18 cellular contexts compared by ENCODE assay signal in genomic region chr1:229619614-229620013, GRCh38. TPM values are rescaled to one million over a fixed set of nuclear protein-coding genes. Genes with fewer than 3 reads are reported as not detected.
DNase-seq lines count a peak whose midpoint lies in the region; ATAC-seq and TF ChIP-seq lines count a peak whose summit lies in the region.
"Had no signal": no experiment of that assay in that cellular context is flagged by ENCODE, and none has a peak within 500 bp of the region (broad histone marks: within the 10 kb centered on the region; RNA-seq: fewer than 3 reads in every experiment).

No MANE protein-coding gene starts in this region.

- peaks cover 72% of the 10 kb centered on the region for H3K4me1 Mint-ChIP-seq in activated naive CD4-positive, alpha-beta T cell treated with anti-CD3 and anti-CD28 coated beads, Interleukin-2, amount 50 U/mL, for 24 hours
- peaks cover 54% of the 10 kb centered on the region for H3K4me1 Mint-ChIP-seq in activated naive CD4-positive, alpha-beta T cell treated with anti-CD3 and anti-CD28 coated beads for 36 hours (ENCODE audit: low read depth)
- H3K4me1 Mint-ChIP-seq in activated naive CD8-positive, alpha-beta T cell treated with anti-CD3 and anti-CD28 coated beads, Interleukin-2, amount 50 U/mL, for 24 hours: peaks cover 53% of the 10 kb centered on the region

- no peaks in the 10 kb centered on the region for H3K27me3 Mint-ChIP-seq in activated naive CD4-positive, alpha-beta T cell treated with anti-CD3 and anti-CD28 coated beads, Interleukin-2, amount 50 U/mL, for 24 hours
- no peaks in the 10 kb centered on the region for H3K27me3 Mint-ChIP-seq in activated naive CD4-positive, alpha-beta T cell treated with anti-CD3 and anti-CD28 coated beads for 36 hours (ENCODE audit: low read depth)
- H3K27me3 Mint-ChIP-seq in activated naive CD8-positive, alpha-beta T cell treated with anti-CD3 and anti-CD28 coated beads, Interleukin-2, amount 50 U/mL, for 24 hours: no peaks in the 10 kb centered on the region

- CTCF ChIA-PET in activated naive CD4-positive, alpha-beta T cell treated with anti-CD3 and anti-CD28 coated beads for 36 hours (lab: Charles Lee): interaction anchor here (0.6 to 1.3 kb wide), 2 partner anchors 9 to 14 kb away, joined by 3 to 4 read pairs; no protein-coding TSS in a partner anchor
- CTCF ChIA-PET in IMR-90 (lab: Yijun Ruan, JAX): no interaction called here

- no peak overlapping the region for H3K27ac ChIP-seq in IMR-90 (ENCODE audit: insufficient read depth, low read length)
- no peak overlapping the region for H3K27ac ChIP-seq in trophoblast cell (ENCODE audit: low read depth, low read length)
- H3K27ac ChIP-seq: HL-60, Peyer's patch had no signal

- peak overlapping the region; percentile 45 for H3K4me3 Mint-ChIP-seq in activated naive CD4-positive, alpha-beta T cell treated with anti-CD3 and anti-CD28 coated beads, Interleukin-2, amount 50 U/mL, for 24 hours
- H3K4me3 Mint-ChIP-seq in activated naive CD4-positive, alpha-beta T cell treated with anti-CD3 and anti-CD28 coated beads for 36 hours: no peak overlapping the region
- no peak overlapping the region for H3K4me3 Mint-ChIP-seq in activated naive CD8-positive, alpha-beta T cell treated with anti-CD3 and anti-CD28 coated beads, Interleukin-2, amount 50 U/mL, for 24 hours
- H3K4me3 Mint-ChIP-seq: CD14-positive monocyte had no signal

- H3K4me2 ChIP-seq in IMR-90 (ENCODE audit: low read depth, low read length): no peak overlapping the region
- no peak overlapping the region for H3K4me2 ChIP-seq in trophoblast cell (ENCODE audit: low read length)

- no peak for TF ChIP-seq RAD21 in IMR-90 (IDR thresholded peaks at IDR 0.05; ENCODE audit: low read length)

- H3K9me3 ChIP-seq in IMR-90 (ENCODE audit: control insufficient read depth, insufficient read depth, low read length): no peaks in the 10 kb centered on the region
- H3K9me3 ChIP-seq in trophoblast cell (ENCODE audit: insufficient read depth, low read depth, low read length): no peaks in the 10 kb centered on the region
- H3K9me3 ChIP-seq: Peyer's patch had no signal

- 79% methylated on average over 3 of the region's 5 CpGs; no CpG with 5 or more reads in 1 of the 2 experiments for whole genome bisulfite sequencing in IMR-90 (ENCODE audit: extremely low coverage in 2 of 2, insufficient read length in 1 of 2), 2 experiments
- WGBS in trophoblast cell (ENCODE audit: extremely low coverage, insufficient coverage, insufficient read length): no CpG with 5 or more reads among the region's 5 CpGs

- peaks cover under 1% of the 10 kb centered on the region for H3K4me1 ChIP-seq in IMR-90 (ENCODE audit: control insufficient read depth, insufficient read depth, low read length)
- peaks cover under 1 to 2% of the 10 kb centered on the region in 2 experiments for H3K4me1 ChIP-seq in trophoblast cell (ENCODE audit: control insufficient read depth in 1 of 2, insufficient read depth in 2 of 2, low read length in 2 of 2)

- H3K4me3 ChIP-seq in IMR-90 (ENCODE audit: insufficient read depth, low read depth, low read length) (no peak overlapping the region), trophoblast cell (ENCODE audit: low read depth, low read length) (no peak overlapping the region)
- H3K4me3 ChIP-seq: Peyer's patch had no signal

- H2BK20ac ChIP-seq in IMR-90 (ENCODE audit: low read depth, low read length): no peak overlapping the region

- no peak overlapping the region for H3K23ac ChIP-seq in IMR-90 (ENCODE audit: low read depth, low read length)
- H3K23ac ChIP-seq in trophoblast cell (ENCODE audit: low read length): no peak overlapping the region

- H3K27me3 ChIP-seq in IMR-90 (ENCODE audit: control insufficient read depth, insufficient read depth, low read length): no peaks in the 10 kb centered on the region
- H3K27me3 ChIP-seq in trophoblast cell (ENCODE audit: insufficient read depth, low read length): no peaks in the 10 kb centered on the region
- H3K27me3 ChIP-seq: Peyer's patch had no signal

- H3K79me2 ChIP-seq in trophoblast cell (ENCODE audit: control insufficient read depth, insufficient read depth, low read length, poor library complexity): peaks cover 7% of the 10 kb centered on the region

- no peak overlapping the region for H3K56ac ChIP-seq in IMR-90 (ENCODE audit: extremely low read depth, insufficient read depth, low read length)

- H4K91ac ChIP-seq in IMR-90 (ENCODE audit: insufficient read depth, low read depth, low read length) (no peak overlapping the region), trophoblast cell (ENCODE audit: low read depth, low read length) (no peak overlapping the region)

- H2BK12ac ChIP-seq in trophoblast cell (ENCODE audit: low read length): no peak overlapping the region

- no peak overlapping the region for H4K12ac ChIP-seq in trophoblast cell (ENCODE audit: low read depth, low read length)

- H3K36me3 Mint-ChIP-seq in activated naive CD4-positive, alpha-beta T cell treated with anti-CD3 and anti-CD28 coated beads, Interleukin-2, amount 50 U/mL, for 24 hours: peaks cover 3% of the 10 kb centered on the region
- no peaks in the 10 kb centered on the region for H3K36me3 Mint-ChIP-seq in activated naive CD4-positive, alpha-beta T cell treated with anti-CD3 and anti-CD28 coated beads for 36 hours (ENCODE audit: low read depth)
- peaks cover 9% of the 10 kb centered on the region for H3K36me3 Mint-ChIP-seq in activated naive CD8-positive, alpha-beta T cell treated with anti-CD3 and anti-CD28 coated beads, Interleukin-2, amount 50 U/mL, for 24 hours (ENCODE audit: low read depth)

- H3K9me1 ChIP-seq in IMR-90 (ENCODE audit: insufficient read depth, low read length): peaks cover 12% of the 10 kb centered on the region

- H2AK5ac ChIP-seq in IMR-90 (ENCODE audit: low read depth, low read length): no peak overlapping the region
- no peak overlapping the region for H2AK5ac ChIP-seq in trophoblast cell (ENCODE audit: low read length)

- H2AFZ ChIP-seq in IMR-90 (replicated peaks; ENCODE audit: low read length, poor library complexity) (no peak overlapping the region), trophoblast cell (ENCODE audit: insufficient read depth, low read length, poor library complexity) (no peak overlapping the region)

- H3K9me3 Mint-ChIP-seq in activated naive CD4-positive, alpha-beta T cell treated with anti-CD3 and anti-CD28 coated beads, Interleukin-2, amount 50 U/mL, for 24 hours: no peaks in the 10 kb centered on the region
- no peaks in the 10 kb centered on the region for H3K9me3 Mint-ChIP-seq in activated naive CD4-positive, alpha-beta T cell treated with anti-CD3 and anti-CD28 coated beads for 36 hours
- H3K9me3 Mint-ChIP-seq in activated naive CD8-positive, alpha-beta T cell treated with anti-CD3 and anti-CD28 coated beads, Interleukin-2, amount 50 U/mL, for 24 hours: no peaks in the 10 kb centered on the region
- H3K9me3 Mint-ChIP-seq: CD14-positive monocyte had no signal

- in situ Hi-C loops in IMR-90 (cut with MboI; ENCODE audit: low sequenced_read_pairs): no loop called here

- H3K18ac ChIP-seq in IMR-90 (ENCODE audit: low read depth, low read length) (no peak overlapping the region), trophoblast cell (ENCODE audit: low read length) (no peak overlapping the region)

- no peak overlapping the region for H2BK5ac ChIP-seq in IMR-90 (ENCODE audit: low read depth, low read length, poor library complexity, severe bottlenecking)
- no peak overlapping the region for H2BK5ac ChIP-seq in trophoblast cell (ENCODE audit: low read depth, low read length, poor library complexity)

- H2BK120ac ChIP-seq in IMR-90 (ENCODE audit: low read depth, low read length): no peak overlapping the region
- no peak overlapping the region for H2BK120ac ChIP-seq in trophoblast cell (ENCODE audit: insufficient read depth, low read length, poor library complexity)

- dilution Hi-C loops in IMR-90 (cut with HindIII; ENCODE audit: low sequenced_read_pairs, unreplicated experiment): no loop called here

- H4K8ac ChIP-seq in IMR-90 (ENCODE audit: low read depth in 2 of 2, low read length in 2 of 2) (no peak overlapping the region), trophoblast cell (ENCODE audit: low read depth, low read length) (no peak overlapping the region)

- POLR2A ChIA-PET in IMR-90 (lab: Charles Lee; ENCODE audit: unreplicated experiment): no interaction called here

- 0 out of 2 replicates have a peak, but pooled peaks cover 2% of the 10 kb centered on the region for H3K36me3 ChIP-seq in IMR-90 (ENCODE audit: control insufficient read depth, insufficient read depth, low read length)
- peaks cover 0 to 2% of the 10 kb centered on the region in 2 experiments for H3K36me3 ChIP-seq in trophoblast cell (ENCODE audit: control insufficient read depth in 1 of 2, insufficient read depth in 2 of 2, low read length in 2 of 2)
- H3K36me3 ChIP-seq: Peyer's patch had no signal

- H4K20me1 ChIP-seq in IMR-90 (ENCODE audit: insufficient read depth, low read length): peaks cover 56% of the 10 kb centered on the region

- H3K4ac ChIP-seq in IMR-90 (ENCODE audit: low read depth, low read length) (no peak overlapping the region), trophoblast cell (ENCODE audit: low read depth, low read length) (no peak overlapping the region)

- no peak for ATAC-seq in IMR-90 (ENCODE audit: low read depth)
- ATAC-seq in activated naive CD8-positive, alpha-beta T cell treated with anti-CD3 and anti-CD28 coated beads, Interleukin-2, amount 50 U/mL, for 24 hours: peak; percentile 49
- ATAC-seq in omental fat pad (ENCODE audit: low FRiP score): no peak

- no peak for TF ChIP-seq CTCF in IMR-90 (conservative IDR thresholded peaks at IDR 0.05; ENCODE audit: low read depth, low read length)
- TF ChIP-seq CTCF in omental fat pad (IDR thresholded peaks at IDR 0.05): no peak

- intact Hi-C loops in activated naive CD4-positive, alpha-beta T cell treated with anti-CD3 and anti-CD28 coated beads for 36 hours (cut with micrococcal nuclease): loop anchor here (2.0 to 10.0 kb wide), 2 partner anchors 179 to 1355 kb away; partner anchors contain the start of genes ARV1 and TTC13
- intact Hi-C loops in IMR-90 (cut with micrococcal nuclease): no loop called here

- no peak for TF ChIP-seq POLR2A in IMR-90 (IDR thresholded peaks at IDR 0.05; ENCODE audit: low read depth, low read length)

- peaks cover 29 to 63% of the 10 kb centered on the region in 2 experiments for H3K79me1 ChIP-seq in IMR-90 (ENCODE audit: low read depth in 1 of 2, low read length in 2 of 2)
- no peaks in the 10 kb centered on the region for H3K79me1 ChIP-seq in trophoblast cell (ENCODE audit: low read length)

- no peak overlapping the region for H2BK15ac ChIP-seq in IMR-90 (ENCODE audit: low read depth, low read length)

- H3K27ac Mint-ChIP-seq in activated naive CD4-positive, alpha-beta T cell treated with anti-CD3 and anti-CD28 coated beads, Interleukin-2, amount 50 U/mL, for 24 hours: peak overlapping the region; percentile 57
- no peak overlapping the region for H3K27ac Mint-ChIP-seq in activated naive CD4-positive, alpha-beta T cell treated with anti-CD3 and anti-CD28 coated beads for 36 hours
- H3K27ac Mint-ChIP-seq in activated naive CD8-positive, alpha-beta T cell treated with anti-CD3 and anti-CD28 coated beads, Interleukin-2, amount 50 U/mL, for 24 hours: peak overlapping the region; percentile 12

- no TSS peak for BruUV-seq in IMR-90 (replicated peaks; lab: Mats Ljungman, UMichigan)

- H3K14ac ChIP-seq in IMR-90 (replicated peaks; ENCODE audit: low read depth, low read length) (0 out of 2 replicates have a peak overlapping the region, but pooled peaks have one; percentile 21), trophoblast cell (ENCODE audit: low read length) (no peak overlapping the region)

- no peak for DNase-seq in activated naive CD4-positive, alpha-beta T cell treated with anti-CD3 and anti-CD28 coated beads for 36 hours
- DNase-seq in IMR-90 (no peak), trophoblast cell (no peak), kidney glomerular epithelial cell (lab: John Stamatoyannopoulos, UW) (no peak), OCI-M2 (lab: John Stamatoyannopoulos, UW; ENCODE audit: unreplicated experiment) (no peak), omental fat pad (ENCODE audit: low spot score) (no peak)
- DNase-seq in activated naive CD8-positive, alpha-beta T cell treated with anti-CD3 and anti-CD28 coated beads, Interleukin-2, amount 50 U/mL, for 24 hours: no peak
- DNase-seq: DMS53, GOT3, KG1, NCI-H1105 treated with DMSO at 0.1 percent for 48 hours, NCI-H187, NCI-H774, Peyer's patch, Right ventricle myocardium superior had no signal

- H3K9ac ChIP-seq in IMR-90 (ENCODE audit: low read depth, low read length) (no peak overlapping the region), trophoblast cell (ENCODE audit: low read length) (peak overlapping the region; percentile 30)

- no peak overlapping the region for H2AK9ac ChIP-seq in IMR-90 (replicated peaks; ENCODE audit: low read depth, low read length, poor library complexity)

- H4K5ac ChIP-seq in IMR-90 (ENCODE audit: low read depth, low read length): no peak overlapping the region

RNA-seq across cellular contexts. Expression of gene TAF5L, which starts 6.3 kb away (rescaled TPM):
- total RNA-seq in activated naive CD4-positive, alpha-beta T cell treated with anti-CD3 and anti-CD28 coated beads for 36 hours: 10 to 100 TPM; 10.3 TPM
- total RNA-seq in IMR-90 (2012; rRNA removed) (15.8 and 17.9 TPM in 2 replicates), omental fat pad (10 to 100 TPM; 18.6 to 27.4 (median 20.5) TPM)
- polyA plus RNA-seq in IMR-90 (2012; rRNA removed): 16.8 and 18.6 TPM in 2 replicates
- 11.7 and 13.4 TPM in 2 replicates for polyA plus RNA-seq in IMR-90 (2012; cell fraction: cytosol; rRNA removed)
- polyA plus RNA-seq in IMR-90 (2012; cell fraction: nucleus; rRNA removed; ENCODE audit: low replicate concordance): 16.8 and 35.7 TPM in 2 replicates
- polyA plus RNA-seq in trophoblast cell (2013): 26.1 and 27.2 TPM in 2 replicates

RNA-seq across cellular contexts. Expression of gene URB2, which starts 6.4 kb away (rescaled TPM):
- total RNA-seq in activated naive CD4-positive, alpha-beta T cell treated with anti-CD3 and anti-CD28 coated beads for 36 hours: 10 to 100 TPM in 1 of 2 experiments, 1 to 10 TPM in 1; 9.5 to 10.0 TPM
- total RNA-seq in IMR-90 (2012; rRNA removed): 12.8 and 15.4 TPM in 2 replicates
- polyA plus RNA-seq in IMR-90 (2012; rRNA removed): 5.9 and 6.3 TPM in 2 replicates
- polyA plus RNA-seq in IMR-90 (2012; cell fraction: cytosol; rRNA removed): 3.8 and 4.5 TPM in 2 replicates
- polyA plus RNA-seq in IMR-90 (2012; cell fraction: nucleus; rRNA removed; ENCODE audit: low replicate concordance): 5.1 and 10.3 TPM in 2 replicates
- 5.9 and 6.4 TPM in 2 replicates for polyA plus RNA-seq in trophoblast cell (2013)
- total RNA-seq in omental fat pad: 10 to 100 TPM in 3 of 4 donors, 1 to 10 TPM in 1; 8.5 to 60.2 (median 17.1) TPM
